Comparison of ENCODE assay signal across 10 cellular contexts in the genomic region with DNA sequence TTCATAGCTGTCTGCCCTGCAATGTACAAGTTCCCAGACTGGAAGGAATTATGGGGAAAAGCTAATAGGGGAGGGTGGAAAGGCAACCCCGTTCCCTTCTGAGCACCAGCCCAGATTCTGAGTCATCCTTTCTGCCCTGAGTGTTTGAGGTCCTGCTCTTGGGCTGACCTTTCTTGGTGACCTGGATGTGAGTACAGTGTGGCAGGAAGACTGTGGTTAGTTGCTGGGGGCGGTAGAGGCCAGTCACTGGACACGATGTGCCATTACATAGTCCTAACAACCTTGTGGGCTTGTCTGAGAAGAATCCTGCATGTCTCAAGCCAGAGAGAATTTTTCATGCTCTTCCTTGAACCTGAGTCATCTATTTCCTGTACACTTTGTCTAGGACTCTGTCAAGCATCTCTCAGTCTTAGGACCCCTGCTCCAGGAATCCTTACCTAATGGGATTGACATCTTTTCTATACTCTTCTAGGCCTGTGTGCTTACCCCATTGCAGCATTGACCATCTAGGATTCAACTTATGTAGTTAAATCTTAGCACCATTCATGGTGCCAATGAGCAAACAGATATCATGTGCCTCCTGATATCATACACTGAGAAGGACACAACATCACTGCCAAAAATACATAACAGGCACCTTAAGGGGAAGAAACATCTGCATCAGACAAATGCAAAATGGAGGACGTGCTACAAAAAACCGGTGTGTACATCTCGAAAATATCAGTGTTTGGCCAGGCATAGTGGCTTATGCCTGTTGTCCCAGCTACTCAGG. TPM values are rescaled to one million over a fixed set of nuclear protein-coding genes. Genes with fewer than 3 reads are reported as not detected.
DNase-seq lines count a peak whose midpoint lies in the region; ATAC-seq and TF ChIP-seq lines count a peak whose summit lies in the region.
"Had no signal": no experiment of that assay in that cellular context is flagged by ENCODE, and none has a peak within 500 bp of the region (broad histone marks: within the 10 kb centered on the region; RNA-seq: fewer than 3 reads in every experiment).

No MANE protein-coding gene starts in this region.

- TF ChIP-seq EP300 in sigmoid colon (IDR thresholded peaks at IDR 0.05): peak in 1 of 4 donors; percentile 8

- no peak for TF ChIP-seq CTCF in vagina (IDR thresholded peaks at IDR 0.05)
- TF ChIP-seq CTCF in sigmoid colon (IDR thresholded peaks at IDR 0.05): no peak

- intact Hi-C loops in left ventricle myocardium superior (cut with micrococcal nuclease) (no loop called here), Right ventricle myocardium inferior (cut with DNase I) (loop anchor here (2.0 kb wide), 2 partner anchors 41 to 151 kb away; no protein-coding TSS in a partner anchor), vagina (cut with DNase I) (loop anchor here (5.0 to 10.0 kb wide), 2 partner anchors 36 to 149 kb away; a partner anchor contains a TSS), sigmoid colon (cut with DNase I) (loop anchor here (5.0 kb wide), 2 partner anchors 56 to 221 kb away; a partner anchor contains a TSS)

- peaks cover 9% of the 10 kb centered on the region for H3K4me1 ChIP-seq in vagina
- peaks cover 0 to 19% (median 7%) of the 10 kb centered on the region in 4 donors for H3K4me1 ChIP-seq in sigmoid colon

- H3K36me3 ChIP-seq in vagina (no peaks in the 10 kb centered on the region), sigmoid colon (no peaks in the 10 kb centered on the region)
- H3K36me3 ChIP-seq: suprapubic skin had no signal

- TF ChIP-seq POLR2A in vagina (IDR thresholded peaks at IDR 0.05): no peak
- no peak for TF ChIP-seq POLR2A in sigmoid colon (IDR thresholded peaks at IDR 0.05)

- DNase-seq in left ventricle myocardium superior (no peak), Right ventricle myocardium inferior (ENCODE audit: missing footprints) (no peak), amniotic epithelial cell (ENCODE audit: low read depth) (peak; percentile 99), kidney glomerular epithelial cell (lab: John Stamatoyannopoulos, UW) (peak; percentile 97), vagina (ENCODE audit: extremely low spot score in 2 of 2) (no peak), sigmoid colon (no peak), NCI-H69 (lab: John Stamatoyannopoulos, UW) (no peak)
- DNase-seq: activated naive CD4-positive, alpha-beta T cell treated with anti-CD3 and anti-CD28 coated beads, Interleukin-2, amount 50 U/mL, for 16 hours had no signal

- H3K27me3 ChIP-seq in vagina (no peaks in the 10 kb centered on the region), sigmoid colon (peaks cover 0 to 5% (median 0%) of the 10 kb centered on the region in 3 donors)
- H3K27me3 ChIP-seq: suprapubic skin had no signal

- H3K4me3 ChIP-seq in vagina (no peak overlapping the region), sigmoid colon (no peak overlapping the region)
- H3K4me3 ChIP-seq: suprapubic skin had no signal

- H3K9me3 ChIP-seq in vagina: no peaks in the 10 kb centered on the region
- no peaks in the 10 kb centered on the region for H3K9me3 ChIP-seq in sigmoid colon
- H3K9me3 ChIP-seq: suprapubic skin had no signal

- H3K27ac ChIP-seq in vagina (peak overlapping the region; percentile 3), sigmoid colon (peak overlapping the region in 2 of 4 donors; percentile 13 to 28)

- ATAC-seq in left ventricle myocardium superior: peak; percentile 30
- no peak for ATAC-seq in Right ventricle myocardium inferior
- ATAC-seq in HG02852 (IDR thresholded peaks at IDR 0.05; ENCODE audit: unreplicated experiment): no peak

- 76 to 85% methylated on average over 6 of the region's 6 CpGs for WGBS in sigmoid colon, 2 donors

RNA-seq across cellular contexts. Expression of a gene that starts 8.1 kb away (rescaled TPM):
- total RNA-seq in left ventricle myocardium superior: 11.7 TPM
- total RNA-seq in Right ventricle myocardium inferior: 24.6 TPM
- 92.8 TPM for total RNA-seq in vagina
- total RNA-seq in sigmoid colon: 10 to 100 TPM in 3 of 4 donors, 1 to 10 TPM in 1; 7.1 to 31.6 (median 24.0) TPM
- polyA plus RNA-seq in sigmoid colon: 10 to 100 TPM in 1 of 3 donors, 1 to 10 TPM in 2; 2.3 to 10.3 (median 2.4) TPM

RNA-seq across cellular contexts. Expression of a gene that starts 12.8 kb away (rescaled TPM):
- total RNA-seq in left ventricle myocardium superior (22.8 TPM), Right ventricle myocardium inferior (20.5 TPM), vagina (20.9 TPM), sigmoid colon (1 to 10 TPM; 6.5 to 8.9 (median 8.4) TPM)
- 1 to 10 TPM in 2 of 3 donors, under 1 TPM in 1; 0.92 to 4.9 (median 3.6) TPM for polyA plus RNA-seq in sigmoid colon

RNA-seq across cellular contexts. Expression of a gene that starts 34.3 kb away (rescaled TPM):
- total RNA-seq in left ventricle myocardium superior (162 TPM), Right ventricle myocardium inferior (144 TPM), vagina (88.1 TPM), sigmoid colon (10 to 100 TPM; 17.5 to 42.1 (median 28.7) TPM)
- polyA plus RNA-seq in sigmoid colon: 100 to 1,000 TPM in 1 of 3 donors, 10 to 100 TPM in 2; 67.0 to 103 (median 82.9) TPM

RNA-seq across cellular contexts. Expression of a gene that starts 34.5 kb away (rescaled TPM):
- 1,189 TPM for total RNA-seq in left ventricle myocardium superior
- 1,212 TPM for total RNA-seq in Right ventricle myocardium inferior
- 516 TPM for total RNA-seq in vagina
- total RNA-seq in sigmoid colon: 100 to 1,000 TPM; 244 to 601 (median 414) TPM
- polyA plus RNA-seq in sigmoid colon: 100 to 1,000 TPM; 574 to 938 (median 657) TPM

RNA-seq across cellular contexts. Expression of a gene that starts 34.6 kb away (rescaled TPM):
- total RNA-seq in left ventricle myocardium superior (134 TPM), Right ventricle myocardium inferior (129 TPM), vagina (24.6 TPM), sigmoid colon (10 to 100 TPM; 21.0 to 35.5 (median 27.5) TPM)
- 100 to 1,000 TPM; 115 to 146 (median 130) TPM for polyA plus RNA-seq in sigmoid colon

Comparison
In these comparisons a context has a peak if more than half of its experiments do, and no peak if none do; other contexts are left out.
1. DNase-seq: peak in amniotic epithelial cell (single experiment) and kidney glomerular epithelial cell (single experiment); none in left ventricle myocardium superior (single experiment), Right ventricle myocardium inferior (single experiment), vagina (0 of 2), sigmoid colon (single experiment) and NCI-H69 (single experiment).